ENCODE assay signal across 25 cellular contexts in the genomic region with DNA sequence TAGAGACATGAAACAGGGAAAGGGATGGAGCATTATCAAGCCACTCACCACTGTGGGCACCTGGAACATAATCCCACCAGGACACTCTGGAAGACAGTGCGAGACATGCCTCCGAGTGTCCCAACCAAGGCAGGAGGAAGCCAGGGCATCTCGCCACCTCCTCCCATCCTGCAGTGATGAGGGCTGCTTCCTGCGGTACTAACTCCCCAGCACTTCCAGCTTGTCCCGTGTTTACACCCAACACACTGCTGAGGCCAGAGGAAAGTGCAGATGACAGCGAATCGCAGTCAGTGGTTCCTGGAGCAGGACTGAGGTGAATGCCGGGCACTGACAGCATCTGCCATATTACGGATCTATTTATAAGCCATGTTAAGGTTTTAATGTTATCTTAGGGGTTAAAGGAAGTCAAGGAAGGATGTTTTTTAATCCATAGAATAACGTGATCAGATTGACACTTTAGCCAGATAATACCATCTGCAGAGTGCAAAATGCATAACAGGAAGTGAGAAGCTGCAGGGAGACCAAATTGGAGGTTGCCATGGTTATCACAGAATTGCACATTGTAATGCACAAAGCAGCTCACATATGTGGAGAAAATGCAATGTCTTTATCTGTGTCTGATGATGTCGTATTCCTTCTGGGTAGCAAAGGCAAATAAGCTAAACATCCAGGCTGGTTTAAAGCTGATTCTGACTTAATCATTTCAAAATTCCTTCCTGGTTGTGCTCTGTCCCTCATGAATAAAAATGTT.
DNase-seq lines count a peak whose midpoint lies in the region; ATAC-seq and TF ChIP-seq lines count a peak whose summit lies in the region.
"Had no signal": no experiment of that assay in that cellular context is flagged by ENCODE, and none has a peak within 500 bp of the region (broad histone marks: within the 10 kb centered on the region; RNA-seq: fewer than 3 reads in every experiment).

No MANE protein-coding gene starts in this region.

- ATAC-seq in GM18519 (IDR thresholded peaks at IDR 0.05; ENCODE audit: low FRiP score, unreplicated experiment) (peak; percentile 72), GM18873 (IDR thresholded peaks at IDR 0.05; ENCODE audit: low FRiP score, unreplicated experiment) (no peak), gastrocnemius medialis (no peak)
- ATAC-seq: activated CD8-positive, alpha-beta memory T cell treated with anti-CD3 and anti-CD28 coated beads, Interleukin-2, amount 10 ng/mL, durations not matched to agents 7 days and 5 days; activated naive CD4-positive, alpha-beta T cell treated with anti-CD3 and anti-CD28 coated beads, Interleukin-2, amount 50 U/mL, for 72 hours; effector memory CD8-positive, alpha-beta T cell had no signal

- no peaks in the 10 kb centered on the region for H3K9me2 ChIP-seq in OCI-LY7 (ENCODE audit: insufficient read depth, low read length)

- CTCF ChIA-PET in A673 (lab: Charles Lee) = no interaction called here
- CTCF ChIA-PET in OCI-LY7 (lab: Charles Lee; ENCODE audit: unreplicated experiment) = interaction anchor here (1.9 kb wide), 1 partner anchor 11 kb away, joined by 4 read pairs; no protein-coding TSS in a partner anchor

- POLR2A ChIA-PET in A673 (lab: Charles Lee; ENCODE audit: low non-redundant PET) (no interaction called here), OCI-LY7 (lab: Charles Lee) (interaction anchor here (0.7 kb wide), 1 partner anchor 788 kb away, joined by 4 read pairs; no protein-coding TSS in a partner anchor)

- H3K27ac ChIP-seq in A673 (ENCODE audit: low read depth, low read length, poor library complexity, severe bottlenecking) = no peak overlapping the region
- H3K27ac ChIP-seq in OCI-LY7 (ENCODE audit: low read depth, low read length, poor library complexity, severe bottlenecking) = no peak overlapping the region
- no peak overlapping the region for H3K27ac ChIP-seq in gastrocnemius medialis
- H3K27ac ChIP-seq: esophagus squamous epithelium, PC-9, right atrium auricular region, stomach had no signal

- no peak overlapping the region for H3K4me3 ChIP-seq in A673 (ENCODE audit: low read depth, low read length, poor library complexity, severe bottlenecking)
- no peak overlapping the region for H3K4me3 ChIP-seq in OCI-LY7 (ENCODE audit: low read depth, low read length, poor library complexity, severe bottlenecking)
- no peak overlapping the region for H3K4me3 ChIP-seq in gastrocnemius medialis
- H3K4me3 ChIP-seq: esophagus squamous epithelium, PC-9, right atrium auricular region, stomach had no signal

- DNase-seq in A673 (ENCODE audit: low spot score) (peak; percentile 18), OCI-LY7 (ENCODE audit: low spot score) (peak; percentile 31), middle frontal gyrus (ENCODE audit: extremely low spot score, low spot score) (peak; percentile 31), NCI-H345 treated with DMSO at 0.1 percent for 48 hours (lab: John Stamatoyannopoulos, UW; ENCODE audit: unreplicated experiment) (no peak), NCI-H1092 treated with DMSO at 0.1 percent for 48 hours (lab: John Stamatoyannopoulos, UW) (no peak), gastrocnemius medialis (no peak)
- DNase-seq: ACHN; activated CD4-positive, alpha-beta T cell treated with anti-CD3 and anti-CD28 coated beads, Interleukin-2, amount 10 ng/mL, durations not matched to agents 7 days and 5 days; activated CD8-positive, alpha-beta memory T cell treated with anti-CD3 and anti-CD28 coated beads, Interleukin-2, amount 10 ng/mL, durations not matched to agents 7 days and 5 days; effector memory CD8-positive, alpha-beta T cell; EL; esophagus squamous epithelium; IMR-90; kidney; NCI-H1417 treated with DMSO at 0.1 percent for 48 hours; NCI-H2171; NCI-H748 treated with DMSO at 0.1 percent for 48 hours; PC-9; stimulated activated CD4-positive, alpha-beta T cell treated with anti-CD3 and anti-CD28 coated beads, Interleukin-12 subunit alpha, Interleukin-12 subunit beta, amount 100 ng/mL, for 4 hours; stomach; T-helper 1 cell had no signal

- in situ Hi-C loops in gastrocnemius medialis (cut with MboI; ENCODE audit: low sequenced_read_pairs in 4 of 4) = no loop called here

- H3K9me3 ChIP-seq in A673 (ENCODE audit: low read depth, low read length, poor library complexity, severe bottlenecking) (no peaks in the 10 kb centered on the region), OCI-LY7 (ENCODE audit: low read length) (no peaks in the 10 kb centered on the region), gastrocnemius medialis (no peaks in the 10 kb centered on the region)
- H3K9me3 ChIP-seq: esophagus squamous epithelium, right atrium auricular region, stomach had no signal

- H3K4me2 ChIP-seq in OCI-LY7 (ENCODE audit: low read length) = no peak overlapping the region; the same call in 1 of the 2 replicates
- H3K4me2 ChIP-seq: PC-9 had no signal

- BruUV-seq in A673 (replicated peaks; lab: Mats Ljungman, UMichigan) (no TSS peak), OCI-LY7 (replicated peaks; lab: Mats Ljungman, UMichigan) (no TSS peak)

- no peak for TF ChIP-seq POLR2A in gastrocnemius medialis (IDR thresholded peaks at IDR 0.05)

- TF ChIP-seq CTCF in A673 (conservative IDR thresholded peaks at IDR 0.05; ENCODE audit: low read depth, low read length) (no peak), OCI-LY7 (conservative IDR thresholded peaks at IDR 0.05; ENCODE audit: low read length) (no peak), gastrocnemius medialis (IDR thresholded peaks at IDR 0.05 in 4 of 5, conservative IDR thresholded peaks at IDR 0.05 in 1 of 5) (no peak)

- H3K36me3 ChIP-seq in A673 (ENCODE audit: insufficient read depth, low read length, poor library complexity, severe bottlenecking) (no peaks in the 10 kb centered on the region), OCI-LY7 (ENCODE audit: insufficient read depth, low read length) (no peaks in the 10 kb centered on the region), gastrocnemius medialis (no peaks in the 10 kb centered on the region)
- H3K36me3 ChIP-seq: esophagus squamous epithelium, right atrium auricular region, stomach had no signal

- peak overlapping the region; percentile 32; the same call in 1 of the 2 replicates for H2AFZ ChIP-seq in OCI-LY7 (ENCODE audit: low read length)
- H2AFZ ChIP-seq: PC-9 had no signal

- H3K79me2 ChIP-seq in OCI-LY7 (ENCODE audit: insufficient read depth, low read depth, low read length) = no peaks in the 10 kb centered on the region

- H3K27me3 ChIP-seq in A673 (replicated peaks; ENCODE audit: insufficient read depth, low read depth, low read length, poor library complexity) (no peaks in the 10 kb centered on the region), gastrocnemius medialis (no peaks in the 10 kb centered on the region)
- H3K27me3 ChIP-seq: right atrium auricular region, stomach had no signal

- H3K4me1 ChIP-seq in A673 (ENCODE audit: insufficient read depth, low read length, poor library complexity, severe bottlenecking) = no peaks in the 10 kb centered on the region
- H3K4me1 ChIP-seq in OCI-LY7 (ENCODE audit: insufficient read depth, low read length, poor library complexity, severe bottlenecking) = peaks cover 14% of the 10 kb centered on the region
- no peaks in the 10 kb centered on the region for H3K4me1 ChIP-seq in gastrocnemius medialis
- H3K4me1 ChIP-seq: esophagus squamous epithelium, right atrium auricular region, stomach had no signal

- no peaks in the 10 kb centered on the region for H4K20me1 ChIP-seq in OCI-LY7 (ENCODE audit: insufficient read depth, low read length)

- intact Hi-C loops in A673 (cut with micrococcal nuclease; ENCODE audit: unreplicated experiment) = no loop called here
- intact Hi-C loops in OCI-LY7 (cut with micrococcal nuclease; ENCODE audit: unreplicated experiment) = no loop called here
- intact Hi-C loops in gastrocnemius medialis (cut with DNase I; ENCODE audit: low total_unique reads) = no loop called here

Comparison
In these comparisons a context has a peak if more than half of its experiments do, and no peak if none do; other contexts are left out.
1. DNase-seq: peak in A673 (single experiment), OCI-LY7 (single experiment) and middle frontal gyrus (single experiment); none in NCI-H345 treated with DMSO at 0.1 percent for 48 hours (single experiment), NCI-H1092 treated with DMSO at 0.1 percent for 48 hours (single experiment) and gastrocnemius medialis (0 of 2).